In genomic region chr20:50728981-50729874, GRCh38 we compare ENCODE assay signal across 1 cellular context.
A peak's percentile ranks its signal among the peaks of the same experiment; 100 is the strongest.
TF ChIP-seq lines count a peak whose summit lies in the region.

No MANE protein-coding gene starts in this region.

TF ChIP-seq in HepG2, 621 proteins besides CTCF, POLR2A, EP300 and RAD21 (continued from another document and continues in another):
- TF ChIP-seq NFAT5 (CRISPR knock-in tag; IDR thresholded peaks at IDR 0.05) (no peak), ZNF569 (CRISPR knock-in tag; IDR thresholded peaks at IDR 0.05; ENCODE audit: borderline replicate concordance) (no peak), ZNF543 (CRISPR knock-in tag; IDR thresholded peaks at IDR 0.05) (0 out of 2 replicates have a peak, but pooled peaks have one; percentile 47), CERS6 (CRISPR knock-in tag; IDR thresholded peaks at IDR 0.05) (no peak), ZC3H13 (CRISPR knock-in tag; IDR thresholded peaks at IDR 0.05) (no peak), ELF4 (CRISPR knock-in tag; IDR thresholded peaks at IDR 0.05; ENCODE audit: borderline replicate concordance) (peak; percentile 64; the same call in 1 of the 2 replicates), KAT7 (CRISPR knock-in tag; IDR thresholded peaks at IDR 0.05; ENCODE audit: borderline replicate concordance) (no peak), THAP8 (CRISPR knock-in tag; IDR thresholded peaks at IDR 0.05; ENCODE audit: borderline replicate concordance) (no peak), ZSCAN22 (CRISPR knock-in tag; IDR thresholded peaks at IDR 0.05) (no peak), ZSCAN30 (CRISPR knock-in tag; IDR thresholded peaks at IDR 0.05) (no peak), ZNF142 (CRISPR knock-in tag; IDR thresholded peaks at IDR 0.05) (0 out of 2 replicates have a peak, but pooled peaks have one; percentile 39), FOXK2 (IDR thresholded peaks at IDR 0.05) (no peak), LCORL (IDR thresholded peaks at IDR 0.05) (no peak), LCORL (CRISPR knock-in tag; IDR thresholded peaks at IDR 0.05) (peak; percentile 56; the same call in 1 of the 2 replicates), ZBTB44 (CRISPR knock-in tag; IDR thresholded peaks at IDR 0.05) (no peak), ZSCAN21 (CRISPR knock-in tag; IDR thresholded peaks at IDR 0.05; ENCODE audit: borderline replicate concordance) (no peak), ZNF33B (CRISPR knock-in tag; IDR thresholded peaks at IDR 0.05) (no peak), MLX (CRISPR knock-in tag; IDR thresholded peaks at IDR 0.05) (no peak), KLF6 (CRISPR knock-in tag; IDR thresholded peaks at IDR 0.05) (no peak), JUN (CRISPR knock-in tag; IDR thresholded peaks at IDR 0.05) (peak; percentile 27), ZHX1 (CRISPR knock-in tag; IDR thresholded peaks at IDR 0.05; ENCODE audit: low read depth) (no peak), EED (CRISPR knock-in tag; IDR thresholded peaks at IDR 0.05) (no peak), CBFB (CRISPR knock-in tag; IDR thresholded peaks at IDR 0.05) (no peak), SMAD1 (CRISPR knock-in tag; IDR thresholded peaks at IDR 0.05; ENCODE audit: borderline replicate concordance, low read depth) (no peak), FOXA1 (IDR thresholded peaks at IDR 0.05) (no peak), FOXA1 (CRISPR knock-in tag; IDR thresholded peaks at IDR 0.05) (peak; percentile 78), MAFK (conservative IDR thresholded peaks at IDR 0.05 in 1 of 2, IDR thresholded peaks at IDR 0.05 in 1 of 2; ENCODE audit: low read length in 2 of 2) (no peak), PRPF4 (IDR thresholded peaks at IDR 0.05; ENCODE audit: low read depth, low read length, poor library complexity, severe bottlenecking) (no peak), ZNF18 (CRISPR knock-in tag; IDR thresholded peaks at IDR 0.05; ENCODE audit: insufficient replicate concordance) (peak; percentile 58), SIN3A (IDR thresholded peaks at IDR 0.05; ENCODE audit: borderline replicate concordance, low read depth, low read length) (peak; percentile 39; the same call in 1 of the 2 replicates), ZBTB3 (CRISPR knock-in tag; IDR thresholded peaks at IDR 0.05; ENCODE audit: borderline replicate concordance, low read depth) (no peak), TCF7L2 (IDR thresholded peaks at IDR 0.05; ENCODE audit: low read depth, low read length) (no peak), SIN3B (IDR thresholded peaks at IDR 0.05; ENCODE audit: low read length) (no peak), NKX3-1 (CRISPR knock-in tag; IDR thresholded peaks at IDR 0.05) (no peak), THAP9 (CRISPR knock-in tag; IDR thresholded peaks at IDR 0.05; ENCODE audit: borderline replicate concordance) (peak; percentile 36; the same call in 1 of the 2 replicates), FOSL2 (CRISPR knock-in tag; IDR thresholded peaks at IDR 0.05) (peak; percentile 63), ZNF790 (CRISPR knock-in tag; IDR thresholded peaks at IDR 0.05; ENCODE audit: borderline replicate concordance) (no peak), PITX1 (CRISPR knock-in tag; IDR thresholded peaks at IDR 0.05) (no peak)
